13 cellular contexts compared by ENCODE assay signal in genomic region chr12:132866251-132866828, GRCh38. TPM values are rescaled to one million over a fixed set of nuclear protein-coding genes. Genes with fewer than 3 reads are reported as not detected.
DNase-seq lines count a peak whose midpoint lies in the region; ATAC-seq and TF ChIP-seq lines count a peak whose summit lies in the region.
"Had no signal": no experiment of that assay in that cellular context is flagged by ENCODE, and none has a peak within 500 bp of the region (broad histone marks: within the 10 kb centered on the region; RNA-seq: fewer than 3 reads in every experiment).

No MANE protein-coding gene starts in this region.

- H3K79me1 ChIP-seq in trophoblast cell (ENCODE audit: low read length): peaks cover 4% of the 10 kb centered on the region

- no peak overlapping the region for H2BK5ac ChIP-seq in trophoblast cell (ENCODE audit: low read depth, low read length, poor library complexity)

- no peaks in the 10 kb centered on the region for H4K20me1 ChIP-seq in PC-3 (ENCODE audit: low read length)

- no peak for ATAC-seq in PC-3

- no peaks in the 10 kb centered on the region for H3K27me3 ChIP-seq in PC-3 (ENCODE audit: low read length)
- H3K27me3 ChIP-seq in trophoblast cell (ENCODE audit: insufficient read depth, low read length): no peaks in the 10 kb centered on the region
- no peaks in the 10 kb centered on the region for H3K27me3 ChIP-seq in adrenal gland

- no peaks in the 10 kb centered on the region for H3K9me2 ChIP-seq in PC-3 (replicated peaks; ENCODE audit: low read length)

- no peak overlapping the region for H3K23ac ChIP-seq in trophoblast cell (ENCODE audit: low read length)

- no CpG with 5 or more reads among the region's 14 CpGs for WGBS in trophoblast cell (ENCODE audit: extremely low coverage, insufficient coverage, insufficient read length)
- WGBS in adrenal gland, 4 donors: 89 to 93% (median 91%) methylated on average over 14 of the region's 14 CpGs

- peak; percentile 41 for DNase-seq in ELF-1 (ENCODE audit: low read depth, low spot score)
- DNase-seq in PC-3: peak; percentile 35
- peak; percentile 39 for DNase-seq in epithelial cell of proximal tubule (ENCODE audit: low read depth)
- peak; percentile 67 to 86 for DNase-seq in trophoblast cell
- DNase-seq in head of caudate nucleus: no peak
- no peak for DNase-seq in adrenal gland
- no peak for DNase-seq in NCI-H1436 (lab: John Stamatoyannopoulos, UW)
- DNase-seq in stimulated activated naive CD4-positive, alpha-beta T cell treated with Interleukin-2 at 50 U/mL for 16 hours (lab: John Stamatoyannopoulos, UW): no peak
- DNase-seq: cortex of kidney; KG1; NCI-H526 treated with DMSO at 0.1 percent for 48 hours; stimulated activated CD4-positive, alpha-beta T cell treated with anti-CD3 and anti-CD28 coated beads, Interleukin-4, amount 100 ng/mL, for 1 hour had no signal

- H4K8ac ChIP-seq in trophoblast cell (ENCODE audit: low read depth, low read length): no peak overlapping the region

- H2BK12ac ChIP-seq in trophoblast cell (ENCODE audit: low read length): no peak overlapping the region

- H2AK5ac ChIP-seq in trophoblast cell (ENCODE audit: low read length): no peak overlapping the region

- no peak overlapping the region for H3K14ac ChIP-seq in trophoblast cell (ENCODE audit: low read length)

- no peaks in the 10 kb centered on the region for H3F3A ChIP-seq in PC-3 (ENCODE audit: low read length, unreplicated experiment)

- H3K9ac ChIP-seq in PC-3 (ENCODE audit: low read length) (no peak overlapping the region), trophoblast cell (ENCODE audit: low read length) (no peak overlapping the region)

- H2BK120ac ChIP-seq in trophoblast cell (ENCODE audit: insufficient read depth, low read length, poor library complexity): no peak overlapping the region

- H4K12ac ChIP-seq in trophoblast cell (ENCODE audit: low read depth, low read length): no peak overlapping the region

- H4K91ac ChIP-seq in trophoblast cell (ENCODE audit: low read depth, low read length): no peak overlapping the region

- intact Hi-C loops in PC-3 (cut with micrococcal nuclease): no loop called here
- intact Hi-C loops in head of caudate nucleus (cut with DNase I): no loop called here
- intact Hi-C loops in adrenal gland (cut with DNase I): no loop called here

- no peak overlapping the region for H3K27ac ChIP-seq in PC-3 (ENCODE audit: low read length)
- H3K27ac ChIP-seq in trophoblast cell (ENCODE audit: low read depth, low read length): peak overlapping the region; percentile 14
- peak overlapping the region in 1 of 5 donors; percentile 41 for H3K27ac ChIP-seq in adrenal gland
- H3K27ac ChIP-seq: thoracic aorta had no signal

- no TSS peak for BruUV-seq in PC-3 (replicated peaks; lab: Mats Ljungman, UMichigan)

- POLR2A ChIA-PET in PC-3 (lab: Charles Lee; ENCODE audit: unreplicated experiment): no interaction called here

- no peak overlapping the region for H3K4me3 ChIP-seq in PC-3 (ENCODE audit: low read length)
- H3K4me3 ChIP-seq in epithelial cell of proximal tubule (ENCODE audit: low read depth, low read length): no peak overlapping the region
- no peak overlapping the region for H3K4me3 ChIP-seq in trophoblast cell (ENCODE audit: low read depth, low read length)
- no peak overlapping the region for H3K4me3 ChIP-seq in adrenal gland
- H3K4me3 ChIP-seq: thoracic aorta had no signal

- H3K18ac ChIP-seq in trophoblast cell (ENCODE audit: low read length): peak overlapping the region; percentile 19

- H3K79me2 ChIP-seq in PC-3 (ENCODE audit: low read length) (no peaks in the 10 kb centered on the region), trophoblast cell (ENCODE audit: control insufficient read depth, insufficient read depth, low read length, poor library complexity) (no peaks in the 10 kb centered on the region)

- no peaks in the 10 kb centered on the region for H3K9me3 ChIP-seq in PC-3 (ENCODE audit: low read length)
- peaks cover 4% of the 10 kb centered on the region for H3K9me3 ChIP-seq in trophoblast cell (ENCODE audit: insufficient read depth, low read depth, low read length)
- no peaks in the 10 kb centered on the region for H3K9me3 ChIP-seq in adrenal gland (replicated peaks in 1 of 3)
- H3K9me3 ChIP-seq: thoracic aorta had no signal

- H2AFZ ChIP-seq in PC-3 (ENCODE audit: low read length) (no peak overlapping the region), trophoblast cell (ENCODE audit: insufficient read depth, low read length, poor library complexity) (no peak overlapping the region)

- CTCF ChIA-PET in PC-3 (lab: Charles Lee): no interaction called here

- H3K36me3 ChIP-seq in PC-3 (ENCODE audit: low read depth, low read length) (peaks cover 30% of the 10 kb centered on the region), trophoblast cell (ENCODE audit: control insufficient read depth in 1 of 2, insufficient read depth in 2 of 2, low read length in 2 of 2) (peaks cover 47 to 52% of the 10 kb centered on the region in 2 experiments), adrenal gland (replicated peaks in 1 of 2) (peaks cover 0 to 57% of the 10 kb centered on the region in 2 donors)

- H3K4me2 ChIP-seq in PC-3 (ENCODE audit: low read length) (no peak overlapping the region), trophoblast cell (ENCODE audit: low read length) (no peak overlapping the region)

- no peak for TF ChIP-seq CTCF in PC-3 (conservative IDR thresholded peaks at IDR 0.05; ENCODE audit: low read depth, low read length)
- TF ChIP-seq CTCF in epithelial cell of proximal tubule (conservative IDR thresholded peaks at IDR 0.05; ENCODE audit: low read depth, low read length): no peak
- TF ChIP-seq CTCF in adrenal gland (IDR thresholded peaks at IDR 0.05): no peak

- no peak overlapping the region for H3K4ac ChIP-seq in trophoblast cell (ENCODE audit: low read depth, low read length)

- no peak for TF ChIP-seq POLR2A in adrenal gland (IDR thresholded peaks at IDR 0.05)

- H3K4me1 ChIP-seq in PC-3 (ENCODE audit: insufficient read depth, low read length) (no peaks in the 10 kb centered on the region), trophoblast cell (ENCODE audit: control insufficient read depth in 1 of 2, insufficient read depth in 2 of 2, low read length in 2 of 2) (peaks cover 11 to 12% of the 10 kb centered on the region in 2 experiments), adrenal gland (replicated peaks in 1 of 2) (no peaks in the 10 kb centered on the region)

RNA-seq across cellular contexts. Expression of gene CHFR, which starts 21.1 kb away (rescaled TPM):
- total RNA-seq in PC-3 (2014; rRNA removed) (23.3 and 25.8 TPM in 2 replicates), epithelial cell of proximal tubule (26.2 and 35.7 TPM in 2 replicates), adrenal gland (10 to 100 TPM; 14.9 to 37.6 (median 26.6) TPM)
- polyA plus RNA-seq in trophoblast cell (2013): 35.2 and 35.8 TPM in 2 replicates
- polyA plus RNA-seq in adrenal gland: 10 to 100 TPM; 17.8 to 54.4 (median 41.8) TPM

RNA-seq across cellular contexts. Expression of gene GOLGA3, which starts 37.7 kb away (rescaled TPM):
- total RNA-seq in PC-3 (2014; rRNA removed) (86.9 and 130 TPM in 2 replicates), epithelial cell of proximal tubule (46.0 TPM in 2 replicates), adrenal gland (10 to 100 TPM; 36.8 to 83.5 (median 60.0) TPM)
- polyA plus RNA-seq in trophoblast cell (2013): 24.5 and 26.4 TPM in 2 replicates
- polyA plus RNA-seq in adrenal gland: 10 to 100 TPM; 11.7 to 30.1 (median 20.3) TPM

Comparison
In these comparisons a context has a peak if more than half of its experiments do, and no peak if none do; other contexts are left out.
1. DNase-seq: peak in ELF-1 (single experiment), PC-3 (single experiment), epithelial cell of proximal tubule (single experiment) and trophoblast cell (2 of 2); none in head of caudate nucleus (0 of 42), adrenal gland (0 of 7), NCI-H1436 (single experiment) and stimulated activated naive CD4-positive, alpha-beta T cell treated with Interleukin-2 at 50 U/mL for 16 hours (single experiment).